13 cellular contexts compared by ENCODE assay signal in genomic region chr12:3336606-3337311, GRCh38.
DNase-seq lines count a peak whose midpoint lies in the region; ATAC-seq and TF ChIP-seq lines count a peak whose summit lies in the region.
"Had no signal": no experiment of that assay in that cellular context is flagged by ENCODE, and none has a peak within 500 bp of the region (broad histone marks: within the 10 kb centered on the region; RNA-seq: fewer than 3 reads in every experiment).

No MANE protein-coding gene starts in this region.

- CTCF ChIA-PET in Calu3 (lab: Charles Lee) = interaction anchor here (0.5 to 1.4 kb wide), 3 partner anchors 8 to 36 kb away, joined by 3 to 7 read pairs (median 3); no protein-coding TSS in a partner anchor

- intact Hi-C loops in Right ventricle myocardium inferior (cut with DNase I) (no loop called here), Calu3 (cut with micrococcal nuclease; ENCODE audit: unreplicated experiment) (no loop called here)

- TF ChIP-seq CTCF in right atrium auricular region (IDR thresholded peaks at IDR 0.05) (no peak), neural crest cell (conservative IDR thresholded peaks at IDR 0.05) (no peak), Calu3 (IDR thresholded peaks at IDR 0.05; ENCODE audit: unreplicated experiment) (no peak)

- peak overlapping the region in 1 of 2 donors; percentile 32 for H3K27ac ChIP-seq in right atrium auricular region

- H3K27me3 Mint-ChIP-seq in neural crest cell (ENCODE audit: low read depth) = no peaks in the 10 kb centered on the region
- H3K27me3 Mint-ChIP-seq in Calu3 (ENCODE audit: unreplicated experiment) = peaks cover 81% of the 10 kb centered on the region

- H3K4me3 Mint-ChIP-seq in neural crest cell (no peak overlapping the region), Calu3 (ENCODE audit: low read depth, unreplicated experiment) (no peak overlapping the region)
- H3K4me3 Mint-ChIP-seq: activated CD8-positive, alpha-beta T cell treated with anti-CD3 and anti-CD28 coated beads for 36 hours; activated naive CD8-positive, alpha-beta T cell treated with anti-CD3 and anti-CD28 coated beads, Interleukin-2, amount 10 ng/mL, durations not matched to agents 7 days and 5 days had no signal

- H3K27ac Mint-ChIP-seq in neural crest cell (ENCODE audit: unreplicated experiment) (peak overlapping the region; percentile 95), Calu3 (ENCODE audit: unreplicated experiment) (no peak overlapping the region)
- H3K27ac Mint-ChIP-seq: activated CD8-positive, alpha-beta T cell treated with anti-CD3 and anti-CD28 coated beads for 36 hours; activated naive CD8-positive, alpha-beta T cell treated with anti-CD3 and anti-CD28 coated beads, Interleukin-2, amount 10 ng/mL, durations not matched to agents 7 days and 5 days had no signal

- H3K36me3 ChIP-seq in right atrium auricular region = no peaks in the 10 kb centered on the region

- H3K4me1 Mint-ChIP-seq in neural crest cell = peaks cover 46% of the 10 kb centered on the region
- H3K4me1 Mint-ChIP-seq in Calu3 (ENCODE audit: low read depth, unreplicated experiment) = no peaks in the 10 kb centered on the region
- H3K4me1 Mint-ChIP-seq: activated naive CD8-positive, alpha-beta T cell treated with anti-CD3 and anti-CD28 coated beads, Interleukin-2, amount 10 ng/mL, durations not matched to agents 7 days and 5 days had no signal

- H3K4me3 ChIP-seq in right atrium auricular region = no peak overlapping the region

- H3K9me3 Mint-ChIP-seq in neural crest cell (peaks cover 3% of the 10 kb centered on the region), Calu3 (ENCODE audit: low read depth, unreplicated experiment) (no peaks in the 10 kb centered on the region)
- H3K9me3 Mint-ChIP-seq: activated CD8-positive, alpha-beta T cell treated with anti-CD3 and anti-CD28 coated beads for 36 hours; activated naive CD8-positive, alpha-beta T cell treated with anti-CD3 and anti-CD28 coated beads, Interleukin-2, amount 10 ng/mL, durations not matched to agents 7 days and 5 days had no signal

- DNase-seq in Right ventricle myocardium inferior (ENCODE audit: missing footprints) (no peak), right atrium auricular region (ENCODE audit: low spot score) (no peak), foreskin melanocyte (peak; percentile 89), neural crest cell (ENCODE audit: low read depth, low spot score) (peak; percentile 10), Calu3 (no peak), iPS-NIHi7 (ENCODE audit: extremely low spot score) (no peak), T1000 (lab: John Stamatoyannopoulos, UW) (no peak)
- no peak for DNase-seq in effector CD4-positive, alpha-beta T cell
- DNase-seq: activated CD8-positive, alpha-beta T cell treated with anti-CD3 and anti-CD28 coated beads for 36 hours; activated naive CD8-positive, alpha-beta T cell treated with anti-CD3 and anti-CD28 coated beads, Interleukin-2, amount 10 ng/mL, durations not matched to agents 7 days and 5 days; NCI-H1105; NK-92 treated with Interleukin-12 subunit alpha and Interleukin-12 subunit beta, amount 100 ng/mL, for 24 hours; stimulated activated CD4-positive, alpha-beta T cell treated with anti-CD3 and anti-CD28 coated beads, Interleukin-4, amount 100 ng/mL, for 24 hours had no signal

- BruUV-seq in Calu3 (replicated peaks; lab: Mats Ljungman, UMichigan) = no TSS peak

- no peaks in the 10 kb centered on the region for H3K27me3 ChIP-seq in right atrium auricular region

- ATAC-seq in Right ventricle myocardium inferior = peak; percentile 63
- ATAC-seq: activated CD8-positive, alpha-beta T cell treated with anti-CD3 and anti-CD28 coated beads for 36 hours had no signal

- peaks cover 0 to 36% of the 10 kb centered on the region in 2 donors for H3K4me1 ChIP-seq in right atrium auricular region

- no peaks in the 10 kb centered on the region for H3K36me3 Mint-ChIP-seq in neural crest cell (ENCODE audit: low read depth)
- no peaks in the 10 kb centered on the region for H3K36me3 Mint-ChIP-seq in Calu3 (ENCODE audit: insufficient read depth, unreplicated experiment)
- H3K36me3 Mint-ChIP-seq: activated naive CD8-positive, alpha-beta T cell treated with anti-CD3 and anti-CD28 coated beads, Interleukin-2, amount 10 ng/mL, durations not matched to agents 7 days and 5 days had no signal

- no peaks in the 10 kb centered on the region for H3K9me3 ChIP-seq in right atrium auricular region

Comparison
In these comparisons a context has a peak if more than half of its experiments do, and no peak if none do; other contexts are left out.
1. DNase-seq: peak in foreskin melanocyte (single experiment) and neural crest cell (single experiment); none in Right ventricle myocardium inferior (single experiment), right atrium auricular region (single experiment), Calu3 (single experiment), iPS-NIHi7 (single experiment), T1000 (single experiment) and effector CD4-positive, alpha-beta T cell (single experiment).